15 cellular contexts compared by ENCODE assay signal in genomic region chr14:74426202-74426582, GRCh38. TPM values are rescaled to one million over a fixed set of nuclear protein-coding genes. Genes with fewer than 3 reads are reported as not detected.
DNase-seq lines count a peak whose midpoint lies in the region; ATAC-seq, FAIRE-seq and TF ChIP-seq lines count a peak whose summit lies in the region.
"Had no signal": no experiment of that assay in that cellular context is flagged by ENCODE, and none has a peak within 500 bp of the region (broad histone marks: within the 10 kb centered on the region; RNA-seq: fewer than 3 reads in every experiment).

SYNDIG1L (minus strand) TSS chr14:74426210; CDS start chr14:74409744, 16,466 bp downstream.

- no peaks in the 10 kb centered on the region for H3K36me3 ChIP-seq in HepG2 (replicated peaks in 1 of 2; ENCODE audit: control insufficient read depth in 1 of 2, insufficient read depth in 2 of 2, low read length in 2 of 2)
- no peaks in the 10 kb centered on the region for H3K36me3 ChIP-seq in right lobe of liver
- H3K36me3 ChIP-seq in mesenchymal stem cell (ENCODE audit: control insufficient read depth in 1 of 2, insufficient read depth in 2 of 2, low read depth in 1 of 2, low read length in 2 of 2) = no peaks in the 10 kb centered on the region
- H3K36me3 ChIP-seq in thymus (ENCODE audit: control insufficient read depth, insufficient read depth) = no peaks in the 10 kb centered on the region

- H3K4me1 ChIP-seq in HepG2 (ENCODE audit: insufficient read depth, low read length) (no peaks in the 10 kb centered on the region), right lobe of liver (no peaks in the 10 kb centered on the region), mesenchymal stem cell (ENCODE audit: control insufficient read depth, insufficient read depth, low read depth, low read length) (peaks cover 8% of the 10 kb centered on the region), thymus (ENCODE audit: control insufficient read depth, insufficient read depth, low read length) (peaks cover 2% of the 10 kb centered on the region)

- H2BK120ac ChIP-seq in mesenchymal stem cell (ENCODE audit: low read depth, low read length) = no peak within 1 kb of the TSS

- H3K14ac ChIP-seq in mesenchymal stem cell (ENCODE audit: low read length in 2 of 2) = no peak within 1 kb of the TSS

- POLR2A ChIA-PET in HepG2 (lab: Yijun Ruan, JAX) = no interaction called here

- H3K27ac ChIP-seq in HepG2 (ENCODE audit: extremely low read length, insufficient read depth, low read length) (no peak within 1 kb of the TSS), right lobe of liver (no peak within 1 kb of the TSS), mesenchymal stem cell (ENCODE audit: low read length, poor library complexity, severe bottlenecking) (no peak within 1 kb of the TSS), thymus (ENCODE audit: low read depth) (no peak within 1 kb of the TSS)

- H3K4me3 Mint-ChIP-seq in brain = peak within 1 kb of the TSS; percentile 67 to 82 (median 77)
- H3K4me3 Mint-ChIP-seq: T-helper 1 cell treated with Interleukin-12 subunit alpha and Interleukin-12 subunit beta and Interleukin-4 antibody, amounts not matched to agents 30 μg/mL and 1 μg/mL, for 36 hours had no signal

- H3K36me3 Mint-ChIP-seq in brain = no peaks in the 10 kb centered on the region

- H3K18ac ChIP-seq in mesenchymal stem cell (ENCODE audit: low read depth in 1 of 2, low read length in 2 of 2) = no peak within 1 kb of the TSS

- H3K79me2 ChIP-seq in HepG2 (ENCODE audit: insufficient read depth, low read length) = no peaks in the 10 kb centered on the region

- no peak within 1 kb of the TSS for H3K9ac ChIP-seq in HepG2 (ENCODE audit: insufficient read depth, low read depth, low read length)
- H3K9ac ChIP-seq in mesenchymal stem cell (ENCODE audit: low read length) = no peak within 1 kb of the TSS

- no peak within 1 kb of the TSS for H3K4ac ChIP-seq in mesenchymal stem cell (ENCODE audit: low read depth in 1 of 2, low read length in 2 of 2)

- TF ChIP-seq CTCF in HepG2 (CRISPR knock-in tag; IDR thresholded peaks at IDR 0.05) (no peak), right lobe of liver (IDR thresholded peaks at IDR 0.05) (no peak), brain (conservative IDR thresholded peaks at IDR 0.05) (no peak)

- no peak within 1 kb of the TSS for H2BK5ac ChIP-seq in mesenchymal stem cell (ENCODE audit: low read depth, low read length, poor library complexity, severe bottlenecking)

- no peaks in the 10 kb centered on the region for H4K20me1 ChIP-seq in HepG2 (ENCODE audit: insufficient read depth, low read length)

- H3K79me1 ChIP-seq in mesenchymal stem cell (replicated peaks; ENCODE audit: low read length, poor library complexity, severe bottlenecking) = no peaks in the 10 kb centered on the region

- peaks cover 0 to 4% (median under 1%) of the 10 kb centered on the region in 5 experiments for H3K9me3 Mint-ChIP-seq in brain
- H3K9me3 Mint-ChIP-seq: activated T-helper 2 cell treated with anti-CD3 and anti-CD28 coated beads, Interferon-gamma antibody, Interleukin-2, Interleukin-4, amounts not matched to agents 10 μg/mL and 5 μg/mL and 100 μg/mL, durations not matched to agents 14 hours and 24 hours and 36 hours; T-helper 1 cell treated with Interleukin-12 subunit alpha and Interleukin-12 subunit beta and Interleukin-4 antibody, amounts not matched to agents 30 μg/mL and 1 μg/mL, for 36 hours had no signal

- in situ Hi-C loops in HepG2 (cut with HindIII; ENCODE audit: extremely low pct_ligation_motif_present, low pct_unique_long_range_greater_than_20kb) = no loop called here

- DNase-seq in HepG2 (ENCODE audit: low spot score) (no peak), right lobe of liver (no peak), mesenchymal stem cell (no peak), NCI-H1092 (lab: John Stamatoyannopoulos, UW) (no peak), iPS-NIHi11 (ENCODE audit: low spot score) (no peak)
- DNase-seq: midbrain, NCI-H510A had no signal

- no peak within 1 kb of the TSS for H2BK12ac ChIP-seq in mesenchymal stem cell (ENCODE audit: low read length in 2 of 2)

- BruUV-seq in HepG2 (replicated peaks; lab: Mats Ljungman, UMichigan) = no TSS peak

- H2AFZ ChIP-seq in HepG2 (ENCODE audit: low read length) (no peak within 1 kb of the TSS), mesenchymal stem cell (ENCODE audit: low read depth, low read length) (no peak within 1 kb of the TSS)

- TF ChIP-seq POLR2A in HepG2 (IDR thresholded peaks at IDR 0.05; ENCODE audit: insufficient read depth in 1 of 2, low read depth in 2 of 2, low read length in 2 of 2) (no peak), right lobe of liver (IDR thresholded peaks at IDR 0.05) (no peak)

- H3K4me3 ChIP-seq in HepG2 (replicated peaks in 1 of 3; ENCODE audit: insufficient read depth in 1 of 3, low read depth in 2 of 3, low read length in 3 of 3) (peak within 1 kb of the TSS in 1 of 3 experiments; percentile 28; a peak in 1 of 6 replicates), right lobe of liver (no peak within 1 kb of the TSS), mesenchymal stem cell (ENCODE audit: insufficient read depth in 1 of 2, low read depth in 1 of 2, low read length in 2 of 2) (peak within 1 kb of the TSS in 1 of 2 experiments; percentile 35), thymus (ENCODE audit: low read length) (peak within 1 kb of the TSS; percentile 25)

- intact Hi-C loops in HepG2 (cut with micrococcal nuclease; ENCODE audit: unreplicated experiment) = no loop called here
- intact Hi-C loops in right lobe of liver (cut with DNase I) = no loop called here

- no peak within 1 kb of the TSS for H3K23ac ChIP-seq in mesenchymal stem cell (ENCODE audit: low read length in 2 of 2)

- no peaks in the 10 kb centered on the region for H3K9me3 ChIP-seq in HepG2 (ENCODE audit: low read length)
- no peaks in the 10 kb centered on the region for H3K9me3 ChIP-seq in right lobe of liver
- peaks cover 7% of the 10 kb centered on the region for H3K9me3 ChIP-seq in mesenchymal stem cell (ENCODE audit: control insufficient read depth, low read length)
- H3K9me3 ChIP-seq in thymus (ENCODE audit: control insufficient read depth) = no peaks in the 10 kb centered on the region

- no peak for ATAC-seq in HepG2
- no peak for ATAC-seq in right lobe of liver
- ATAC-seq in GM21515 (IDR thresholded peaks at IDR 0.05; ENCODE audit: unreplicated experiment) = no peak
- ATAC-seq: sciatic nerve had no signal

- H4K91ac ChIP-seq in mesenchymal stem cell (ENCODE audit: low read length) = no peak within 1 kb of the TSS

- peaks cover 65% of the 10 kb centered on the region for H3K27me3 Mint-ChIP-seq in brain

- no peak within 1 kb of the TSS for H4K8ac ChIP-seq in mesenchymal stem cell (ENCODE audit: low read length)

- H3K4me1 Mint-ChIP-seq in brain = peaks cover 19% of the 10 kb centered on the region

- no peak for TF ChIP-seq RAD21 in HepG2 (CRISPR knock-in tag; IDR thresholded peaks at IDR 0.05)

- no peak for FAIRE-seq in HepG2 (lab: Jason Lieb, UNC)
- FAIRE-seq: G401.6 had no signal

- H2AK5ac ChIP-seq in mesenchymal stem cell (ENCODE audit: low read length, severe bottlenecking) = no peak within 1 kb of the TSS

- WGBS in HepG2 (ENCODE audit: low lambda C conversion rate) = 40% methylated on average over 1 of the region's 33 CpGs
- 1% methylated on average over 14 of the region's 33 CpGs for WGBS in right lobe of liver (ENCODE audit: insufficient coverage, low coverage, low lambda C conversion rate, missing lambda C conversion rate)
- WGBS in mesenchymal stem cell = 5% methylated on average over 28 of the region's 33 CpGs
- 5% methylated on average over 33 of the region's 33 CpGs for WGBS in thymus

- CTCF ChIA-PET in HepG2 (lab: Yijun Ruan, JAX; ENCODE audit: low intra/inter-chr PET ratio, low total read pairs) = no interaction called here

- peaks cover 4 to 14% of the 10 kb centered on the region in 2 experiments; a peak in 3 of 5 replicates for H3K27me3 ChIP-seq in HepG2 (ENCODE audit: control insufficient read depth in 1 of 2, insufficient read depth in 2 of 2, low read length in 2 of 2)
- no peaks in the 10 kb centered on the region for H3K27me3 ChIP-seq in right lobe of liver
- H3K27me3 ChIP-seq in mesenchymal stem cell (ENCODE audit: control insufficient read depth in 1 of 2, insufficient read depth in 1 of 2, low read length in 2 of 2) = peaks cover 86 to 87% of the 10 kb centered on the region in 2 experiments
- peaks cover 22% of the 10 kb centered on the region for H3K27me3 ChIP-seq in thymus (ENCODE audit: control insufficient read depth, insufficient read depth)

- no peak within 1 kb of the TSS for H3K27ac Mint-ChIP-seq in brain
- H3K27ac Mint-ChIP-seq: activated T-helper 2 cell treated with anti-CD3 and anti-CD28 coated beads, Interferon-gamma antibody, Interleukin-2, Interleukin-4, amounts not matched to agents 10 μg/mL and 5 μg/mL and 100 μg/mL, durations not matched to agents 14 hours and 24 hours and 36 hours; T-helper 1 cell treated with Interleukin-12 subunit alpha and Interleukin-12 subunit beta and Interleukin-4 antibody, amounts not matched to agents 30 μg/mL and 1 μg/mL, for 36 hours had no signal

- no peak within 1 kb of the TSS for H3K4me2 ChIP-seq in HepG2 (ENCODE audit: low read depth, low read length)
- H3K4me2 ChIP-seq in mesenchymal stem cell (ENCODE audit: low read length, poor library complexity, severe bottlenecking) = peak within 1 kb of the TSS; percentile 37

- H2BK15ac ChIP-seq in mesenchymal stem cell (ENCODE audit: low read depth, poor library complexity, severe bottlenecking) = no peak within 1 kb of the TSS

- no peak for TF ChIP-seq EP300 in HepG2 (IDR thresholded peaks at IDR 0.05; ENCODE audit: low read depth in 2 of 2, low read length in 2 of 2)
- TF ChIP-seq EP300 in HepG2 (CRISPR knock-in tag; IDR thresholded peaks at IDR 0.05; ENCODE audit: borderline replicate concordance) = no peak

RNA-seq across cellular contexts. Expression of gene SYNDIG1L, which starts in this region (rescaled TPM):
- total RNA-seq in HepG2 (2016; rRNA removed; fragmentation: Illumina TruSeq; extraction: Trizol) (not detected in 2 replicates), right lobe of liver (not detected)
- not detected in 2 replicates for total RNA-seq in HepG2 (2016; cell fraction: cytosol; rRNA removed; fragmentation: Illumina TruSeq; extraction: Trizol; ENCODE audit: low read depth)
- not detected in 2 replicates for total RNA-seq in HepG2 (2016; cell fraction: insoluble cytoplasmic fraction; rRNA removed; fragmentation: Illumina TruSeq; extraction: Trizol)
- total RNA-seq in HepG2 (2016; cell fraction: membrane; rRNA removed; fragmentation: Illumina TruSeq; extraction: Trizol) = not detected in 2 replicates
- total RNA-seq in HepG2 (2016; cell fraction: nucleus; rRNA removed; fragmentation: Illumina TruSeq; extraction: Trizol) = not detected in 2 replicates
- polyA plus RNA-seq in HepG2 (2011; rRNA removed) (0.04 and 0.10 TPM in 2 replicates), brain (ENCODE audit: insufficient read depth, low read depth, low replicate concordance) (0.78 TPM), thymus (0.11 TPM)
- 0.03 TPM in 1 of 2 replicates, not detected in the other for polyA plus RNA-seq in HepG2 (2011; cell fraction: cytosol; rRNA removed)
- 0.21 and 0.29 TPM in 2 replicates for polyA plus RNA-seq in HepG2 (2011; cell fraction: nucleus; rRNA removed)
- polyA plus RNA-seq in HepG2 (2012) = 0.12 TPM in 1 of 2 replicates, not detected in the other
- polyA plus RNA-seq in HepG2 (2016; cell fraction: cytosol; fragmentation: Illumina TruSeq; extraction: Trizol; ENCODE audit: low read depth) = not detected in 2 replicates
- not detected in 2 replicates for polyA plus RNA-seq in HepG2 (2016; cell fraction: insoluble cytoplasmic fraction; fragmentation: Illumina TruSeq; extraction: Trizol; ENCODE audit: low read depth)
- not detected in 2 replicates for polyA plus RNA-seq in HepG2 (2016; cell fraction: membrane; fragmentation: Illumina TruSeq; extraction: Trizol; ENCODE audit: low read depth)
- polyA plus RNA-seq in HepG2 (2016; cell fraction: nucleus; fragmentation: Illumina TruSeq; extraction: Trizol; ENCODE audit: insufficient read depth, low read depth) = not detected in 2 replicates
- polyA minus RNA-seq in HepG2 (2011; rRNA and poly(A)+ RNA removed; ENCODE audit: low replicate concordance) = not detected in 2 replicates
- polyA minus RNA-seq in HepG2 (2011; cell fraction: cytosol; rRNA and poly(A)+ RNA removed) = not detected in 2 replicates
- polyA minus RNA-seq in HepG2 (2011; cell fraction: nucleus; rRNA and poly(A)+ RNA removed) = not detected in 2 replicates
- 0.01 TPM for polyA plus RNA-seq in mesenchymal stem cell (2013, experiment 1 of 2)
- polyA plus RNA-seq in mesenchymal stem cell (2013, experiment 2 of 2) = not detected
- total RNA-seq: activated T-helper 2 cell treated with anti-CD3 and anti-CD28 coated beads, Interferon-gamma antibody, Interleukin-2, Interleukin-4, amounts not matched to agents 10 μg/mL and 5 μg/mL and 100 μg/mL, durations not matched to agents 14 hours and 24 hours and 36 hours; esophagus mucosa had no signal
